In the genomic region with DNA sequence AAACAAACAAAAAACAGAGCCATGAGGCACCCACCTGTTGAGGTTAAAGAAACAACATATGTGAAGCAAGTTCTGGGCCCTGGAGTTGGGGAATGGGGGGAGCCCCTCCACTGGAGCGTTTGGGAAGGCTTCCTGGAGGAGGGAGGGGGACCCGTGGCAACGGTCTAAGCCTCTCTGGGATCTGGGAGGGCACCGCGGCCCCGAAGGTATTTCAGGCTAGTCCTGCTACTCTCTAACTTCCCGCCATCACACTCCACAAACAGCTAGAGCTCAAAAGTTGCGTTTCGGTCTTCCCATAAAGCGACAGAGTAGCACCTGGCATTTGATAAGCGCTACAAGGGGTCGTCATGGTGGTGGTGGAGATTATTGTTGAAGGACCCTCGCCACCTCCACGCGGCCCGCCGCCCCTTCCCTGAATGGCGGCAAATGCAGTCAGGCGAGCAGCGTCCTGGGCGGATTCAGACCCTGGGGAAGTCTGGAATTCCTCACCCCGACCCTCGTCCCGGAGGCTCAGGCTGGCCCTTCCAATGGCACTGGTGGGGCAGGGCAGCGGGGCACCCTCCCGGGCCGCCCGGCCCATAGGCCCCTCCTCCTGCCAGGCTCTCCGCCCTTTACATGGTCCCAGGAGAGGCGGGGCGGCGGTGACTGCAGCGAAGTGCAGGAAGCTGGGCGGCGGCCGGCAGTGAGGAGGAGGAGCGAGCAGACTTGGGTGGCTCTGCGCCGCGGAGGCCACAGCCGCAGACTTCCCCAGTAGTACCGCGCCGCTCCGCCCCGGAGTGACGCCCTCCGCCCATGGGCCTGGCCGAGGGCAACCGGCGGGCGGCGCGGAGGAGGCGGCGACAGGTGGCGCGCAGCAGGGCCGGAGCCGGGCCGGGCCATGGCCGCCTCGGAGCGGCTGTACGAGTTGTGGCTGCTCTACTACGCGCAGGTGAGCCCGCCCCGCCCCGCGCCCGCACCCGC, we compare ENCODE assay signal across 8 cellular contexts.
A peak's percentile ranks its signal among the peaks of the same experiment; 100 is the strongest.
DNase-seq lines count a peak whose midpoint lies in the region; ATAC-seq lines count a peak whose summit lies in the region.

A gene with protein sequence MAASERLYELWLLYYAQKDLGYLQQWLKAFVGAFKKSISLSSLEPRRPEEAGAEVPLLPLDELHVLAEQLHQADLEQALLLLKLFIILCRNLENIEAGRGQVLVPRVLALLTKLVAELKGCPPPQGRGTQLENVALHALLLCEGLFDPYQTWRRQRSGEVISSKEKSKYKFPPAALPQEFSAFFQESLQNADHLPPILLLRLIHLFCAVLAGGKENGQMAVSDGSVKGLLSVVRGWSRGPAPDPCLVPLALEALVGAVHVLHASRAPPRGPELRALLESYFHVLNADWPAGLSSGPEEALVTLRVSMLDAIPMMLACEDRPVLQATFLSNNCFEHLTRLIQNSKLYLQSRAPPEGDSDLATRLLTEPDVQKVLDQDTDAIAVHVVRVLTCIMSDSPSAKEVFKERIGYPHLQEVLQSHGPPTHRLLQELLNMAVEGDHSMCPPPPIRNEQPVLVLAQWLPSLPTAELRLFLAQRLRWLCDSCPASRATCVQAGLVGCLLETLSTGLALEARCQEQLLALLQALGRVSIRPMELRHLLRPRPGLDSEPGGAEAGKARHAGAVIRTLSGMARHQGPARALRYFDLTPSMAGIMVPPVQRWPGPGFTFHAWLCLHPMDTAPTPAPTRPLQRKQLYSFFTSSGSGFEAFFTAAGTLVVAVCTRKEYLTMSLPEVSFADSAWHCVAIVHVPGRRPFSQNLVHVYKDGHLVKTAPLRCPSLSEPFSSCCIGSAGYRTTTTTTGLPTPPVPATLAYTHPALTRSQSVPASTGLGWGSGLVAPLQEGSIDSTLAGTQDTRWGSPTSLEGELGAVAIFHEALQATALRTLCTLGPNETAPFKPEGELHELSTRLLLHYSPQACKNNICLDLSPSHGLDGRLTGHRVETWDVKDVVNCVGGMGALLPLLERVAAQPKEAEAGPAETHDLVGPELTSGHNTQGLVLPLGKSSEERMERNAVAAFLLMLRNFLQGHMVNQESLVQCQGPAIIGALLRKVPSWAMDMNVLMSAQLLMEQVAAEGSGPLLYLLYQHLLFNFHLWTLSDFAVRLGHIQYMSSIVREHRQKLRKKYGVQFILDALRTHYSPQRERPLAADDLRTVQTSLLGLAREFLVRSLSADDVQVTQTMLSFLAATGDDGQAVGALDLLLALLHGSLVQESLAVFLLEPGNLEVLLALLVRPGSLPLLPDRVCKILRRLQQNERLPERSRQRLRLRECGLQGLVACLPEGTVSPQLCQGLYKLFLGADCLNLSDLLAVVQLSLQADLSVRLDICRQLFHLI (N-terminal part only) (plus strand): TSS at position 682 of the 960 bp plus-strand sequence. CDS start 196 bp downstream, at position 878.

- H3K36me3 Mint-ChIP-seq in effector memory CD8-positive, alpha-beta T cell (ENCODE audit: insufficient read depth) = peaks cover 31% of the 10 kb centered on the region
- peaks cover 2% of the 10 kb centered on the region for H3K36me3 Mint-ChIP-seq in memory B cell

- H3K4me1 Mint-ChIP-seq in effector memory CD8-positive, alpha-beta T cell (ENCODE audit: low read depth in 2 of 2) = peaks cover 47 to 52% of the 10 kb centered on the region in 2 donors
- peaks cover 36% of the 10 kb centered on the region for H3K4me1 Mint-ChIP-seq in memory B cell

- peak within 1 kb of the TSS; percentile 90 for H3K27ac Mint-ChIP-seq in effector memory CD8-positive, alpha-beta T cell
- peak within 1 kb of the TSS; percentile 78 for H3K27ac Mint-ChIP-seq in memory B cell

- ATAC-seq in GM19468 (IDR thresholded peaks at IDR 0.05; ENCODE audit: extremely low read depth, unreplicated experiment) (peak; percentile 64), memory B cell (ENCODE audit: low read depth) (peak; percentile 77)
- peak; percentile 77 for ATAC-seq in effector memory CD8-positive, alpha-beta T cell (replicated peaks)

- DNase-seq in COLO668 (lab: John Stamatoyannopoulos, UW; ENCODE audit: unreplicated experiment) (peak; percentile 92), HS-27A (ENCODE audit: low read depth) (peak; percentile 56), memory B cell (ENCODE audit: low spot score in 2 of 2) (peak; percentile 86 to 94)
- peak; percentile 92 for DNase-seq in NK-92 treated with Interleukin-12 subunit alpha and Interleukin-12 subunit beta, amount 100 ng/mL, for 24 hours (lab: John Stamatoyannopoulos, UW)
- DNase-seq in activated CD8-positive, alpha-beta memory T cell treated with anti-CD3 and anti-CD28 coated beads for 24 hours = peak; percentile 95
- peak; percentile 91 to 96 (median 95) for DNase-seq in effector memory CD8-positive, alpha-beta T cell
- peak; percentile 92 for DNase-seq in stimulated activated CD8-positive, alpha-beta memory T cell treated with anti-CD3 and anti-CD28 coated beads, Interleukin-12 subunit alpha, Interleukin-12 subunit beta, amount 100 ng/mL, for 1 hour (ENCODE audit: low read depth)

- peak within 1 kb of the TSS; percentile 86 to 88 for H3K4me3 Mint-ChIP-seq in effector memory CD8-positive, alpha-beta T cell
- H3K4me3 Mint-ChIP-seq in memory B cell = peak within 1 kb of the TSS; percentile 85

- H3K27me3 Mint-ChIP-seq in effector memory CD8-positive, alpha-beta T cell = no peaks in the 10 kb centered on the region
- H3K27me3 Mint-ChIP-seq in memory B cell = no peaks in the 10 kb centered on the region

- no peaks in the 10 kb centered on the region for H3K9me3 Mint-ChIP-seq in effector memory CD8-positive, alpha-beta T cell
- H3K9me3 Mint-ChIP-seq in memory B cell = no peaks in the 10 kb centered on the region

Comparison
In these comparisons a context has a peak if more than half of its experiments do, and no peak if none do; other contexts are left out.
1. Peak in every context shown above with its lines: DNase-seq and ATAC-seq.